In the genomic region with DNA sequence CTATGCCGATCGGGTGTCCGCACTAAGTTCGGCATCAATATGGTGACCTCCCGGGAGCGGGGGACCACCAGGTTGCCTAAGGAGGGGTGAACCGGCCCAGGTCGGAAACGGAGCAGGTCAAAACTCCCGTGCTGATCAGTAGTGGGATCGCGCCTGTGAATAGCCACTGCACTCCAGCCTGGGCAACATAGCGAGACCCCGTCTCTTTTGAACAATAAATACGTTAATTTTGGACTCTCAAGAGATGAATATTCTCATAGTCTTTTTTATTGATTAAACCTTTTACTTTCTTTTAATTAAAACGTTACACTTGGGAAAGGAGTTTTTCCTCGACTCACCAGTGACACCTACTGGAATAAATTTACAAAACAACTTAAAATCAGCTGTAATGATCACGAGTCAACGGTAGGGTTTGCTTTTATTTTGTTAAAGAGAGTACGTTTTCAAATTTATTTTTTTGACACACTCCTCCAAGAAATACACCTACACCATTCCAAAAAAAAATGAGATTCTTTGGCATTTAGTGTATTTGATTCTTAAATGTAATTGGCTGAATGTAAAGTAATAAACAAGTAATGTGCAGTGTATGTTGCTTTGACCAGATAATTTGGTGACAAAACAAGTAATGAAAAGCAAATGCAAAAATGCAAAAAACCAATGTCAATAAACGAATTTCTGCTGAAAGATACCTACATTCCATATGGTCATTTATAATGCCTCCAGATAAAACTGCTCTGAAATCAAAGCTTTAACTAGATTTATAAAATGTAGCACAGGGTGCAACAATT, we compare ENCODE assay signal across 8 cellular contexts. TPM values are rescaled to one million over a fixed set of nuclear protein-coding genes. Genes with fewer than 3 reads are reported as not detected.
DNase-seq lines count a peak whose midpoint lies in the region; TF ChIP-seq lines count a peak whose summit lies in the region.

No MANE protein-coding gene starts in this region.

- no peaks in the 10 kb centered on the region for H3K9me3 Mint-ChIP-seq in activated naive CD8-positive, alpha-beta T cell (ENCODE audit: low read depth)

- peak overlapping the region; percentile 96 for H3K4me3 Mint-ChIP-seq in activated naive CD8-positive, alpha-beta T cell

- no peaks in the 10 kb centered on the region for H3K27me3 Mint-ChIP-seq in activated naive CD8-positive, alpha-beta T cell

- H3K9me3 ChIP-seq in KOPT-K1 (ENCODE audit: insufficient read depth, low read length, poor library complexity, severe bottlenecking) (no peaks in the 10 kb centered on the region), Peyer's patch (no peaks in the 10 kb centered on the region), parathyroid adenoma (ENCODE audit: control insufficient read depth, low read length) (no peaks in the 10 kb centered on the region)

- H3K79me2 ChIP-seq in parathyroid adenoma, result peaks cover 25% of the 10 kb centered on the region

- H3K4me3 ChIP-seq in Peyer's patch (peak overlapping the region; percentile 66 to 97 (median 78)), parathyroid adenoma (ENCODE audit: low read depth, low read length) (peak overlapping the region; percentile 97)

- TF ChIP-seq CTCF in Peyer's patch (IDR thresholded peaks at IDR 0.05) (peak; percentile 75 to 98 (median 97)), parathyroid adenoma (IDR thresholded peaks at IDR 0.05) (peak; percentile 91)

- peak overlapping the region; percentile 97 for H3K27ac Mint-ChIP-seq in activated naive CD8-positive, alpha-beta T cell

- H3K36me3 ChIP-seq in KOPT-K1 (ENCODE audit: insufficient read depth, low read length) (peaks cover 37% of the 10 kb centered on the region), Peyer's patch (peaks cover 0 to 25% (median 0%) of the 10 kb centered on the region in 3 donors), parathyroid adenoma (ENCODE audit: control insufficient read depth, insufficient read depth, low read length) (no peaks in the 10 kb centered on the region)

- H3K4me1 ChIP-seq in Peyer's patch (peaks cover 7 to 14% (median 11%) of the 10 kb centered on the region in 4 donors), parathyroid adenoma (peaks cover 3% of the 10 kb centered on the region)

- peak overlapping the region; percentile 76 for H2AFZ ChIP-seq in parathyroid adenoma

- H3K4me1 Mint-ChIP-seq in activated naive CD8-positive, alpha-beta T cell (ENCODE audit: low read depth), result peaks cover 29% of the 10 kb centered on the region

- H3K4me2 ChIP-seq in parathyroid adenoma (ENCODE audit: low read length), result peak overlapping the region; percentile 68

- H3K27me3 ChIP-seq in Peyer's patch, result no peaks in the 10 kb centered on the region
- H3K27me3 ChIP-seq in parathyroid adenoma (ENCODE audit: control insufficient read depth, insufficient read depth, low read length), result no peaks in the 10 kb centered on the region

- DNase-seq in GDM1 (lab: John Stamatoyannopoulos, UW) (peak; percentile 7), H4 (ENCODE audit: low spot score) (peak; percentile 58), Peyer's patch (peak in 2 of 3 donors; percentile 62 to 93), glomerular visceral epithelial cell (ENCODE audit: extremely low spot score) (peak; percentile 78), GM19238 (ENCODE audit: insufficient read length, low spot score) (no peak)

- no peak for TF ChIP-seq POLR2A in Peyer's patch (IDR thresholded peaks at IDR 0.05)

- H3K9ac ChIP-seq in parathyroid adenoma, result no peak overlapping the region

- H3K27ac ChIP-seq in KOPT-K1 (ENCODE audit: low read depth, low read length, poor library complexity, severe bottlenecking) (peak overlapping the region; percentile 92), Peyer's patch (peak overlapping the region; percentile 90 to 97 (median 92)), parathyroid adenoma (peak overlapping the region; percentile 90)

- peaks cover 28% of the 10 kb centered on the region for H3K36me3 Mint-ChIP-seq in activated naive CD8-positive, alpha-beta T cell

RNA-seq across cellular contexts. Expression of gene RPS29, which starts 0.7 kb away (rescaled TPM):
- total RNA-seq in H4 (2014; rRNA removed; shearing (Covaris generic)), result 6,941 and 8,566 TPM in 2 replicates
- total RNA-seq in Peyer's patch, result 1,000 to 10,000 TPM; 1,474 to 8,142 (median 3,050) TPM

RNA-seq across cellular contexts. Expression of gene LRR1, which starts 11.9 kb away (rescaled TPM):
- 34.7 and 53.2 TPM in 2 replicates for total RNA-seq in H4 (2014; rRNA removed; shearing (Covaris generic))
- 10 to 100 TPM; 16.3 to 20.7 (median 18.3) TPM for total RNA-seq in Peyer's patch

RNA-seq across cellular contexts. Expression of gene RPL36AL, which starts 33.6 kb away (rescaled TPM):
- 316 and 358 TPM in 2 replicates for total RNA-seq in H4 (2014; rRNA removed; shearing (Covaris generic))
- total RNA-seq in Peyer's patch, result 100 to 1,000 TPM; 117 to 225 (median 169) TPM

RNA-seq across cellular contexts. Expression of gene MGAT2, which starts 33.7 kb away (rescaled TPM):
- 63.2 and 67.8 TPM in 2 replicates for total RNA-seq in H4 (2014; rRNA removed; shearing (Covaris generic))
- total RNA-seq in Peyer's patch, result 10 to 100 TPM; 12.4 to 76.4 (median 39.6) TPM

RNA-seq across cellular contexts. Expression of gene DNAAF2, which starts 48.2 kb away (rescaled TPM):
- total RNA-seq in H4 (2014; rRNA removed; shearing (Covaris generic)), result 13.3 and 15.1 TPM in 2 replicates
- total RNA-seq in Peyer's patch, result 10 to 100 TPM; 10.7 to 17.4 (median 16.3) TPM
